13 cellular contexts compared by ENCODE assay signal in genomic region chr3:186281172-186281571, GRCh38.
DNase-seq lines count a peak whose midpoint lies in the region; ATAC-seq and TF ChIP-seq lines count a peak whose summit lies in the region.
"Had no signal": no experiment of that assay in that cellular context is flagged by ENCODE, and none has a peak within 500 bp of the region (broad histone marks: within the 10 kb centered on the region; RNA-seq: fewer than 3 reads in every experiment).

No MANE protein-coding gene starts in this region.

- DNase-seq in AG20443 (ENCODE audit: low spot score): peak; percentile 73
- peak; percentile 87 for DNase-seq in choroid plexus epithelial cell (ENCODE audit: low read depth)
- DNase-seq in nephron progenitor cell: no peak
- DNase-seq in dedifferentiated amniotic fluid mesenchymal stem cell (ENCODE audit: extremely low spot score): no peak
- no peak for DNase-seq in endothelial cell (ENCODE audit: low spot score)
- DNase-seq: CD4-positive, alpha-beta memory T cell; endodermal cell; upper lobe of right lung had no signal

- H3K4me1 ChIP-seq in Loucy (ENCODE audit: insufficient read depth, low read length, poor library complexity, severe bottlenecking): peaks cover 10% of the 10 kb centered on the region
- H3K4me1 ChIP-seq: upper lobe of right lung had no signal

- no peaks in the 10 kb centered on the region for H3K36me3 ChIP-seq in Loucy (ENCODE audit: insufficient read depth, low read length)
- H3K36me3 ChIP-seq: upper lobe of right lung had no signal

- H2AFZ ChIP-seq in Loucy (ENCODE audit: low read length): peak overlapping the region; percentile 62

- no peaks in the 10 kb centered on the region for H3K9me2 ChIP-seq in Loucy (replicated peaks; ENCODE audit: low read depth, low read length)

- H3K4me2 ChIP-seq in Loucy (ENCODE audit: low read depth, low read length, poor library complexity, severe bottlenecking): peak overlapping the region; percentile 26
- H3K4me2 ChIP-seq: KMS-11 had no signal

- H3K36me3 Mint-ChIP-seq in nephron progenitor cell (ENCODE audit: low read depth) (no peaks in the 10 kb centered on the region), endothelial cell (ENCODE audit: low read depth, unreplicated experiment) (no peaks in the 10 kb centered on the region)
- H3K36me3 Mint-ChIP-seq: CD4-positive, alpha-beta memory T cell had no signal

- no peak for ATAC-seq in GM19467 (IDR thresholded peaks at IDR 0.05; ENCODE audit: unreplicated experiment)
- ATAC-seq in HG03378 (IDR thresholded peaks at IDR 0.05; ENCODE audit: unreplicated experiment): no peak
- ATAC-seq: upper lobe of right lung had no signal

- no peak overlapping the region for H3K9ac ChIP-seq in Loucy (ENCODE audit: low read depth, low read length, poor library complexity, severe bottlenecking)
- H3K9ac ChIP-seq: KMS-11 had no signal

- no peak for TF ChIP-seq CTCF in Loucy (conservative IDR thresholded peaks at IDR 0.05; ENCODE audit: low read length)
- no peak for TF ChIP-seq CTCF in choroid plexus epithelial cell (conservative IDR thresholded peaks at IDR 0.05; ENCODE audit: low read depth, low read length)
- TF ChIP-seq CTCF in nephron progenitor cell (IDR thresholded peaks at IDR 0.05): no peak
- TF ChIP-seq CTCF in endothelial cell (IDR thresholded peaks at IDR 0.05; ENCODE audit: unreplicated experiment): no peak

- H3F3A ChIP-seq in Loucy (ENCODE audit: low read depth): no peaks in the 10 kb centered on the region

- H3K27me3 ChIP-seq in Loucy (ENCODE audit: insufficient read depth, low read length, poor library complexity, severe bottlenecking): no peaks in the 10 kb centered on the region
- H3K27me3 ChIP-seq: upper lobe of right lung had no signal

- H3K4me1 Mint-ChIP-seq in nephron progenitor cell (no peaks in the 10 kb centered on the region), endothelial cell (ENCODE audit: unreplicated experiment) (peaks cover 29% of the 10 kb centered on the region)
- H3K4me1 Mint-ChIP-seq: CD4-positive, alpha-beta memory T cell; endodermal cell had no signal

- no peaks in the 10 kb centered on the region for H3K9me3 Mint-ChIP-seq in nephron progenitor cell
- H3K9me3 Mint-ChIP-seq in endothelial cell (ENCODE audit: unreplicated experiment): no peaks in the 10 kb centered on the region
- H3K9me3 Mint-ChIP-seq: endodermal cell; T-helper 2 cell treated with Interferon-gamma antibody and Interleukin-4, amounts not matched to agents 5 μg/mL and 100 μg/mL, for 36 hours had no signal

- H3K27ac Mint-ChIP-seq in nephron progenitor cell (peak overlapping the region; percentile 2), endothelial cell (ENCODE audit: unreplicated experiment) (no peak overlapping the region)
- H3K27ac Mint-ChIP-seq: endodermal cell; T-helper 2 cell treated with Interferon-gamma antibody and Interleukin-4, amounts not matched to agents 5 μg/mL and 100 μg/mL, for 36 hours had no signal

- H3K4me3 Mint-ChIP-seq in nephron progenitor cell (no peak overlapping the region), endothelial cell (ENCODE audit: unreplicated experiment) (no peak overlapping the region)
- H3K4me3 Mint-ChIP-seq: CD4-positive, alpha-beta memory T cell; endodermal cell; T-helper 2 cell treated with Interferon-gamma antibody and Interleukin-4, amounts not matched to agents 5 μg/mL and 100 μg/mL, for 36 hours had no signal

- no peak overlapping the region for H3K4me3 ChIP-seq in Loucy (ENCODE audit: low read length, poor library complexity, severe bottlenecking)
- no peak overlapping the region for H3K4me3 ChIP-seq in choroid plexus epithelial cell (ENCODE audit: low read depth, low read length)
- H3K4me3 ChIP-seq: upper lobe of right lung had no signal

- no peaks in the 10 kb centered on the region for H3K9me3 ChIP-seq in Loucy (ENCODE audit: insufficient read depth, low read depth, low read length)
- H3K9me3 ChIP-seq: upper lobe of right lung had no signal

- H3K27me3 Mint-ChIP-seq in nephron progenitor cell (ENCODE audit: low read depth, poor library complexity) (peaks cover 6% of the 10 kb centered on the region), endothelial cell (ENCODE audit: unreplicated experiment) (peaks cover 3% of the 10 kb centered on the region)

- no peaks in the 10 kb centered on the region for H3K79me2 ChIP-seq in Loucy (ENCODE audit: insufficient read depth, low read length)

- no peaks in the 10 kb centered on the region for H4K20me1 ChIP-seq in Loucy (ENCODE audit: insufficient read depth, low read length, poor library complexity, severe bottlenecking)

Comparison
In these comparisons a context has a peak if more than half of its experiments do, and no peak if none do; other contexts are left out.
1. DNase-seq: peak in AG20443 (single experiment) and choroid plexus epithelial cell (single experiment); none in nephron progenitor cell (single experiment), dedifferentiated amniotic fluid mesenchymal stem cell (single experiment) and endothelial cell (single experiment).